Comparison of ENCODE assay signal across 22 cellular contexts in genomic region chr1:86522230-86522629, GRCh38. TPM values are rescaled to one million over a fixed set of nuclear protein-coding genes. Genes with fewer than 3 reads are reported as not detected.
"Had no signal": no experiment of that assay in that cellular context is flagged by ENCODE, and none has a peak within 500 bp of the region (broad histone marks: within the 10 kb centered on the region; RNA-seq: fewer than 3 reads in every experiment).

No MANE protein-coding gene starts in this region.

- DNase-seq: colonic mucosa; dermis blood vessel endothelial cell; foreskin melanocyte; head of caudate nucleus; kidney; left cardiac atrium; left ventricle myocardium superior; mesenchymal stem cell; midbrain; naive B cell; psoas muscle; retina; right lobe of liver; stimulated activated CD4-positive, alpha-beta T cell treated with anti-CD3 and anti-CD28 coated beads, Interleukin-4, amount 100 ng/mL, for 1 hour; stimulated activated CD8-positive, alpha-beta memory T cell treated with anti-CD3 and anti-CD28 coated beads, Interleukin-4, amount 100 ng/mL, for 48 hours; stimulated activated naive CD8-positive, alpha-beta T cell treated with anti-CD3 and anti-CD28 coated beads, Interleukin-15, Interleukin-2, amounts not matched to agents 100 U/mL and 50 U/mL, for 24 hours; thyroid gland; upper lobe of left lung had no signal

- FAIRE-seq: endothelial cell of umbilical vein, kidney had no signal

RNA-seq across cellular contexts. Expression of gene CLCA4, which starts 24.6 kb away (rescaled TPM):
- total RNA-seq: dermis blood vessel endothelial cell, endothelial cell of umbilical vein, left cardiac atrium, left ventricle myocardium superior, omental fat pad, thyroid gland had no signal

RNA-seq across cellular contexts. Expression of gene CLCA1, which starts 53.5 kb away (rescaled TPM):
- total RNA-seq: dermis blood vessel endothelial cell, endothelial cell of umbilical vein, kidney, left cardiac atrium, left ventricle myocardium superior, omental fat pad, right lobe of liver, suprapubic skin, thyroid gland, vagina had no signal
